Comparison of ENCODE assay signal across 17 cellular contexts in the genomic region with DNA sequence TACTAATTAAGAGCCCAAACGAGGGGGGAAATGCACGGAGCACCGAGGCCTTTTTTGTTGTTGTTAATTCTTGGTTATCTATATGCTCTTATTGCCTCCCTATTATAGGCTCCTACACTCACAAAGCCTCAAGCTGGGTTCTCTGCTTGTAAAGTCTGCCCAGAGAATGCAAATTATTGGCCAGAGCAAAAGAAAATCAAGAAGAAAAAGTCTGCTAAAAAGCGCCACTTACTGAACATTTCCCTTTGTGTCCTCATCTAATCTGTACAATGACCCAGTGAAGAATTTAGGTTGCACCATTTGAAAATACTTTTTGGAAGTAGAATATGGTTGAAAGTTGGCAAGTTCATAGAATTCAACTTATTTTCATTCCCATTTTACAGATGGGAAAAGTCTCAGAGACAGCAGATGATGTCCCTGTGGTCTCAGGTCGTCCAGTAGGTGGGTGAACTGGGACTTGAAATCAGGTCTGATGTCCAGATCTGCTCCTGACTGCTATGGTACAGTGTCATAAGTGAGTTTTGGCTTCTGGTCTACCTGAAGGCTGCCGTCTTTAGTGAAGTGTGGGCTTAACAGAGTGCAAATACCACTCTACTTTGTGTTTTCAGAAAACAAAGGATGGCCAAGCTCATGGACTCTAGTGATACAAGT. TPM values are rescaled to one million over a fixed set of nuclear protein-coding genes. Genes with fewer than 3 reads are reported as not detected.
DNase-seq lines count a peak whose midpoint lies in the region; ATAC-seq, FAIRE-seq and TF ChIP-seq lines count a peak whose summit lies in the region.
"Had no signal": no experiment of that assay in that cellular context is flagged by ENCODE, and none has a peak within 500 bp of the region (broad histone marks: within the 10 kb centered on the region; RNA-seq: fewer than 3 reads in every experiment).

No MANE protein-coding gene starts in this region.

- H3K9me3 ChIP-seq in H1 (ENCODE audit: insufficient read depth in 2 of 2, low read depth in 1 of 2, low read length in 1 of 2) = no peaks in the 10 kb centered on the region
- no peaks in the 10 kb centered on the region for H3K9me3 ChIP-seq in mesenchymal stem cell (ENCODE audit: control insufficient read depth, low read length)
- H3K9me3 ChIP-seq in upper lobe of left lung = no peaks in the 10 kb centered on the region

- H2BK20ac ChIP-seq in H1 (ENCODE audit: low read length) = no peak overlapping the region

- no peaks in the 10 kb centered on the region for H3K79me1 ChIP-seq in H1 (ENCODE audit: low read depth, low read length)
- no peaks in the 10 kb centered on the region for H3K79me1 ChIP-seq in mesenchymal stem cell (replicated peaks; ENCODE audit: low read length, poor library complexity, severe bottlenecking)

- DNase-seq in NCI-H82 (lab: John Stamatoyannopoulos, UW) (peak; percentile 3), NCI-H82 treated with DMSO at 0.1 percent for 48 hours (lab: John Stamatoyannopoulos, UW; ENCODE audit: unreplicated experiment) (no peak), H1 (ENCODE audit: low read depth in 1 of 2, low spot score in 2 of 2) (no peak), mesenchymal stem cell (no peak), upper lobe of left lung (no peak), pons (ENCODE audit: low spot score) (no peak), T-helper 1 cell (no peak)
- no peak for DNase-seq in stimulated activated CD4-positive, alpha-beta T cell treated with anti-CD3 and anti-CD28 coated beads, Interleukin-4, amount 100 ng/mL, for 24 hours
- DNase-seq: activated CD8-positive, alpha-beta memory T cell treated with anti-CD3 and anti-CD28 coated beads, Interleukin-2, amount 50 U/mL, for 4 hours; activated naive CD4-positive, alpha-beta T cell; DMS153; NCI-H1694; NCI-H345; SIG-M5; stimulated activated CD4-positive, alpha-beta T cell treated with anti-CD3 and anti-CD28 coated beads, Interleukin-2, amount 100 ng/mL, for 48 hours had no signal

- 61% methylated on average over 6 of the region's 6 CpGs; no CpG with 5 or more reads in 1 of the 2 experiments for WGBS in H1 (ENCODE audit: extremely low coverage in 1 of 2, insufficient coverage in 1 of 2, insufficient read length in 1 of 2, insufficient replicate concordance in 2 of 2, low coverage in 1 of 2, low lambda C conversion rate in 2 of 2, missing lambda C conversion rate in 1 of 2), 2 experiments
- WGBS in mesenchymal stem cell = 66% methylated on average over 2 of the region's 6 CpGs
- WGBS in upper lobe of left lung, 2 donors = 50 to 55% methylated on average over 6 of the region's 6 CpGs

- H3K4me2 ChIP-seq in H1 (ENCODE audit: insufficient read depth in 1 of 2, low read depth in 2 of 2, low read length in 2 of 2) (peak overlapping the region; percentile 90 to 91), mesenchymal stem cell (ENCODE audit: low read length, poor library complexity, severe bottlenecking) (no peak overlapping the region)

- no peak overlapping the region for H2BK120ac ChIP-seq in H1 (replicated peaks; ENCODE audit: low read depth, low read length)
- no peak overlapping the region for H2BK120ac ChIP-seq in mesenchymal stem cell (ENCODE audit: low read depth, low read length)

- H3K14ac ChIP-seq in H1 (ENCODE audit: insufficient read length) (no peak overlapping the region), mesenchymal stem cell (ENCODE audit: low read length in 2 of 2) (no peak overlapping the region)

- H4K8ac ChIP-seq in H1 (ENCODE audit: extremely low read depth, insufficient read depth, low read length) (no peak overlapping the region), mesenchymal stem cell (ENCODE audit: low read length) (no peak overlapping the region)

- peaks cover 5% of the 10 kb centered on the region for H3K23me2 ChIP-seq in H1 (ENCODE audit: low read depth, low read length)

- H4K91ac ChIP-seq in H1 (replicated peaks; ENCODE audit: insufficient read length, low read length) (no peak overlapping the region), mesenchymal stem cell (ENCODE audit: low read length) (no peak overlapping the region)

- no peak for ATAC-seq in upper lobe of left lung (ENCODE audit: low FRiP score in 2 of 2)
- ATAC-seq: HCT116 had no signal

- peak overlapping the region in 3 of 4 experiments; percentile 30 to 84 (median 67); a peak in 5 of 8 replicates for H3K4me3 ChIP-seq in H1 (ENCODE audit: extremely low read depth in 1 of 4, insufficient read depth in 2 of 4, low read depth in 3 of 4, low read length in 4 of 4)
- H3K4me3 ChIP-seq in mesenchymal stem cell (ENCODE audit: insufficient read depth in 1 of 2, low read depth in 1 of 2, low read length in 2 of 2) = peak overlapping the region in 1 of 2 experiments; percentile 83
- H3K4me3 ChIP-seq in upper lobe of left lung = peak overlapping the region in 3 of 4 donors; percentile 42 to 58 (median 56)

- TF ChIP-seq RAD21 in H1 (IDR thresholded peaks at IDR 0.05 in 1 of 2, conservative IDR thresholded peaks at IDR 0.05 in 1 of 2; ENCODE audit: low read depth in 2 of 2, low read length in 2 of 2) = no peak

- H3K27ac ChIP-seq in H1 (ENCODE audit: low read depth, low read length) (no peak overlapping the region), mesenchymal stem cell (ENCODE audit: low read length, poor library complexity, severe bottlenecking) (no peak overlapping the region), upper lobe of left lung (no peak overlapping the region)
- H3K27ac ChIP-seq: 22Rv1 had no signal

- H3K56ac ChIP-seq in H1 (replicated peaks; ENCODE audit: insufficient read length, low read depth, low read length) = no peak overlapping the region

- POLR2A ChIA-PET in H1 (lab: Charles Lee; ENCODE audit: partially characterized antibody) = interaction anchor here (1.4 kb wide), 1 partner anchor 19 kb away, joined by 3 read pairs; no protein-coding TSS in a partner anchor

- H3K4ac ChIP-seq in H1 (replicated peaks; ENCODE audit: insufficient read length, low read depth, low read length) = no peak overlapping the region
- H3K4ac ChIP-seq in mesenchymal stem cell (ENCODE audit: low read depth in 1 of 2, low read length in 2 of 2) = no peak overlapping the region

- H3K4me1 ChIP-seq in H1 (replicated peaks in 1 of 4; ENCODE audit: control insufficient read depth in 3 of 4, insufficient read depth in 4 of 4, low read length in 3 of 4) = peaks cover 0 to 3% (median 0%) of the 10 kb centered on the region in 4 experiments; a peak in 2 of 7 replicates
- H3K4me1 ChIP-seq in mesenchymal stem cell (ENCODE audit: control insufficient read depth, insufficient read depth, low read depth, low read length) = peaks cover 20% of the 10 kb centered on the region
- peaks cover 0 to 24% (median 17%) of the 10 kb centered on the region in 4 donors for H3K4me1 ChIP-seq in upper lobe of left lung

- no peak for TF ChIP-seq POLR2A in H1 (IDR thresholded peaks at IDR 0.05; ENCODE audit: control extremely low read depth in 1 of 2, low read depth in 2 of 2, low read length in 2 of 2)
- no peak for TF ChIP-seq POLR2A in upper lobe of left lung (IDR thresholded peaks at IDR 0.05)

- H2AFZ ChIP-seq in H1 (ENCODE audit: low read length) (no peak overlapping the region), mesenchymal stem cell (ENCODE audit: low read depth, low read length) (no peak overlapping the region)

- CTCF ChIA-PET in H1 (lab: Charles Lee; ENCODE audit: partially characterized antibody) = interaction anchor here (1.4 kb wide), 1 partner anchor 37 kb away, joined by 4 read pairs; no protein-coding TSS in a partner anchor

- H2BK5ac ChIP-seq in H1 (ENCODE audit: low read depth, low read length) (no peak overlapping the region), mesenchymal stem cell (ENCODE audit: low read depth, low read length, poor library complexity, severe bottlenecking) (no peak overlapping the region)

- H4K20me1 ChIP-seq in H1 (replicated peaks in 1 of 2; ENCODE audit: control insufficient read depth in 1 of 2, insufficient read depth in 2 of 2, low read length in 2 of 2) = peaks cover 0 to 4% of the 10 kb centered on the region in 2 experiments

- no peak overlapping the region for H2AK5ac ChIP-seq in H1 (ENCODE audit: low read depth, low read length)
- no peak overlapping the region for H2AK5ac ChIP-seq in mesenchymal stem cell (ENCODE audit: low read length, severe bottlenecking)

- TF ChIP-seq EP300 in H1 (IDR thresholded peaks at IDR 0.05; ENCODE audit: borderline replicate concordance in 1 of 2, low read depth in 2 of 2, low read length in 2 of 2) (no peak), upper lobe of left lung (IDR thresholded peaks at IDR 0.05) (no peak)

- H3K27me3 ChIP-seq in H1 (replicated peaks in 1 of 4; ENCODE audit: control insufficient read depth in 3 of 4, extremely low read depth in 1 of 4, insufficient read depth in 3 of 4, low read length in 3 of 4) = peaks cover 16 to 41% (median 39%) of the 10 kb centered on the region in 4 experiments
- H3K27me3 ChIP-seq in mesenchymal stem cell (ENCODE audit: control insufficient read depth in 1 of 2, insufficient read depth in 1 of 2, low read length in 2 of 2) = peaks cover 3 to 72% of the 10 kb centered on the region in 2 experiments
- peaks cover 0 to 17% (median 6%) of the 10 kb centered on the region in 4 donors for H3K27me3 ChIP-seq in upper lobe of left lung

- FAIRE-seq in H1 (lab: Jason Lieb, UNC) = no peak

- H3K36me3 ChIP-seq in H1 (ENCODE audit: control insufficient read depth in 2 of 4, insufficient read depth in 4 of 4, low read length in 3 of 4) = no peaks in the 10 kb centered on the region; a peak in 1 of 8 replicates
- no peaks in the 10 kb centered on the region for H3K36me3 ChIP-seq in mesenchymal stem cell (ENCODE audit: control insufficient read depth in 1 of 2, insufficient read depth in 2 of 2, low read depth in 1 of 2, low read length in 2 of 2)
- no peaks in the 10 kb centered on the region for H3K36me3 ChIP-seq in upper lobe of left lung

- no peak overlapping the region for H2BK12ac ChIP-seq in H1 (ENCODE audit: low read depth, low read length)
- H2BK12ac ChIP-seq in mesenchymal stem cell (ENCODE audit: low read length in 2 of 2) = no peak overlapping the region

- no peak for TF ChIP-seq CTCF in H1 (IDR thresholded peaks at IDR 0.05; ENCODE audit: control extremely low read depth in 1 of 3, insufficient read depth in 1 of 3, low read depth in 1 of 3, low read length in 3 of 3)
- TF ChIP-seq CTCF in upper lobe of left lung (IDR thresholded peaks at IDR 0.05) = no peak

- H2BK15ac ChIP-seq in H1 (ENCODE audit: low read length) (no peak overlapping the region), mesenchymal stem cell (ENCODE audit: low read depth, poor library complexity, severe bottlenecking) (no peak overlapping the region)

- no peak overlapping the region for H3K23ac ChIP-seq in H1 (ENCODE audit: insufficient read length)
- H3K23ac ChIP-seq in mesenchymal stem cell (ENCODE audit: low read length in 2 of 2) = no peak overlapping the region

- H3K9ac ChIP-seq in H1 (replicated peaks in 1 of 4; ENCODE audit: extremely low read depth in 1 of 4, low read depth in 3 of 4, low read length in 3 of 4) (no peak overlapping the region), mesenchymal stem cell (ENCODE audit: low read length) (peak overlapping the region; percentile 83)

- no peaks in the 10 kb centered on the region for H3K79me2 ChIP-seq in H1 (ENCODE audit: control insufficient read depth in 1 of 2, insufficient read depth in 2 of 2, low read length in 2 of 2)

- H4K5ac ChIP-seq in H1 (ENCODE audit: insufficient read length, low read depth, low read length) = no peak overlapping the region

- H3K18ac ChIP-seq in H1 (ENCODE audit: extremely low read depth, low read length) (no peak overlapping the region), mesenchymal stem cell (ENCODE audit: low read depth in 1 of 2, low read length in 2 of 2) (no peak overlapping the region)

RNA-seq across cellular contexts. Expression of gene TNFAIP8L3, which starts 1.1 kb away (rescaled TPM):
- 0.27 and 0.67 TPM in 2 replicates for total RNA-seq in H1 (2021; fragmentation: NEBNext Ultra II Directional; extraction: Animal tissue kit (Norgen Biotek cat#: 25700))
- polyA plus RNA-seq in H1 (2011; rRNA removed) = 0.16 and 0.23 TPM in 2 replicates
- polyA plus RNA-seq in H1 (2011; cell fraction: cytosol; rRNA removed) = 0.21 TPM
- 0.16 TPM for polyA plus RNA-seq in H1 (2011; cell fraction: nucleus; rRNA removed)
- polyA plus RNA-seq in H1 (2012, experiment 1 of 2) = 0.34 to 0.62 TPM (median 0.47 TPM) in 4 replicates
- polyA plus RNA-seq in H1 (2012, experiment 2 of 2) = 0.62 TPM
- 0.18 TPM for polyA plus RNA-seq in H1 (2013, experiment 1 of 2)
- polyA plus RNA-seq in H1 (2013, experiment 2 of 2) = 0.22 TPM
- 0.19 and 0.68 TPM in 2 replicates for polyA minus RNA-seq in H1 (2011; rRNA and poly(A)+ RNA removed)
- not detected for polyA minus RNA-seq in H1 (2011; cell fraction: cytosol; rRNA and poly(A)+ RNA removed)
- not detected for polyA minus RNA-seq in H1 (2011; cell fraction: nucleus; rRNA and poly(A)+ RNA removed)
- polyA plus RNA-seq in mesenchymal stem cell (2013, experiment 1 of 2) = 0.10 TPM
- polyA plus RNA-seq in mesenchymal stem cell (2013, experiment 2 of 2) = 0.10 TPM
- total RNA-seq in upper lobe of left lung = 10 to 100 TPM in 1 of 6 donors, 1 to 10 TPM in 5; 4.2 to 12.4 (median 7.1) TPM
